In the genomic region with DNA sequence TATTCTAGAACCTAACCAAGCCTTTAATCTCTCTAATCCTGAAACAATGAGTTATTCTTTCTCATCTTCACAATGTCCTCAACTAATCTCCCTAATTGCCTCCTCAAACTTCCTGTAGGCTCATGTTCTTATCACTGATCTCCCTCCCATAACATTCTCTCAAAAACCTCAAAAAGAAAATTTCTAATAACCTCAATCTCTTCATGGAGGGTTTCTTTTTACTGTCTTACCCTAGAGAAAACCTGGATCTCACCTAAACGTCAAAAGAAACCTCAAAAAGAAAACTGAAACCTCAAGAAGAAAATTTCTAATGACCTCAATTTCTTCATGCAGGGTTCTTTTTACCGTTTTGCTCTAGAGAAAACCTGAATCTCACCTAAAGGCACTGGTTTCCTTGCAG, we compare ENCODE assay signal across 16 cellular contexts.
DNase-seq lines count a peak whose midpoint lies in the region; ATAC-seq, FAIRE-seq and TF ChIP-seq lines count a peak whose summit lies in the region.
"Had no signal": no experiment of that assay in that cellular context is flagged by ENCODE, and none has a peak within 500 bp of the region (broad histone marks: within the 10 kb centered on the region; RNA-seq: fewer than 3 reads in every experiment).

No MANE protein-coding gene starts in this region.

- peaks cover 0 to 6% of the 10 kb centered on the region in 2 experiments; a peak in 1 of 4 replicates for H3K36me3 ChIP-seq in GM12878 (ENCODE audit: control insufficient read depth in 2 of 2, insufficient read depth in 2 of 2, low read length in 1 of 2)

- SMC1A ChIA-PET in GM12878 (lab: Charles Lee; ENCODE audit: uncharacterized antibody, unreplicated experiment), result interaction anchor here (1.2 to 1.3 kb wide), 2 partner anchors 12 to 15 kb away, joined by 3 read pairs; no protein-coding TSS in a partner anchor

- CTCF ChIA-PET in GM12878 (lab: Yijun Ruan, JAX), result no interaction called here

- DNase-seq in GM12878 (ENCODE audit: low read depth, low spot score) (peak; percentile 19), DMS 273 treated with DMSO at 0.1 percent for 48 hours (lab: John Stamatoyannopoulos, UW) (no peak), H54 (ENCODE audit: insufficient read length, low spot score) (no peak), NCI-H1436 (lab: John Stamatoyannopoulos, UW) (no peak)
- DNase-seq in stimulated activated CD4-positive, alpha-beta T cell treated with anti-CD3 and anti-CD28 coated beads, Interleukin-4, amount 100 ng/mL, for 4 hours, result no peak
- DNase-seq: activated CD4-positive, alpha-beta T cell treated with anti-CD3 and anti-CD28 coated beads for 48 hours; activated naive CD4-positive, alpha-beta T cell treated with Interleukin-2 at 50 U/mL for 16 hours; CD4-positive, alpha-beta memory T cell; cerebellar nuclear complex; H9; NCI-H748 treated with DMSO at 0.1 percent for 48 hours; stimulated activated naive CD4-positive, alpha-beta T cell had no signal

- peak; percentile 83 for FAIRE-seq in GM12878 (lab: Jason Lieb, UNC)
- no peak for FAIRE-seq in H54 (lab: Jason Lieb, UNC)

- no peaks in the 10 kb centered on the region for H3K27me3 ChIP-seq in GM12878 (replicated peaks in 1 of 2; ENCODE audit: control insufficient read depth in 2 of 2, insufficient read depth in 2 of 2, low read length in 1 of 2)

- peak overlapping the region; percentile 62 for H3K27ac ChIP-seq in GM12878 (ENCODE audit: control insufficient read depth, insufficient read depth)
- H3K27ac ChIP-seq: SK-N-MC had no signal

- RAD21 ChIA-PET in GM12878 (lab: Charles Lee; ENCODE audit: unreplicated experiment), result no interaction called here

- H2AFZ ChIP-seq in GM12878 (ENCODE audit: control insufficient read depth, low read depth, low read length), result no peak overlapping the region

- TF ChIP-seq EP300 in GM12878 (IDR thresholded peaks at IDR 0.05; ENCODE audit: borderline replicate concordance in 1 of 2, control insufficient read depth in 1 of 2, low read depth in 2 of 2, low read length in 2 of 2), result no peak

- peaks cover 17% of the 10 kb centered on the region for H3K4me1 ChIP-seq in GM12878 (ENCODE audit: control insufficient read depth, insufficient read depth, low read length)

- H3K9ac ChIP-seq in GM12878 (ENCODE audit: control insufficient read depth, insufficient read depth, low read length), result no peak overlapping the region

- no TSS peak for BruUV-seq in GM12878 (replicated peaks; lab: Mats Ljungman, UMichigan)

- intact Hi-C loops in GM12878 (cut with micrococcal nuclease; ENCODE audit: unreplicated experiment), result no loop called here

- H3K9me3 ChIP-seq in GM12878 (replicated peaks; ENCODE audit: control insufficient read depth, insufficient read depth, low read length), result no peaks in the 10 kb centered on the region

- POLR2A ChIA-PET in GM12878 (lab: Charles Lee), result no interaction called here

- H3K4me2 ChIP-seq in GM12878 (ENCODE audit: control insufficient read depth, insufficient read depth), result peak overlapping the region; percentile 86

- H4K20me1 ChIP-seq in GM12878 (ENCODE audit: control insufficient read depth, insufficient read depth), result no peaks in the 10 kb centered on the region

- ATAC-seq in GM18502 (IDR thresholded peaks at IDR 0.05; ENCODE audit: poor library complexity, unreplicated experiment), result peak; percentile 73
- ATAC-seq in GM19468 (IDR thresholded peaks at IDR 0.05; ENCODE audit: extremely low read depth, unreplicated experiment), result peak; percentile 36
- peak; percentile 63 for ATAC-seq in HG03175 (IDR thresholded peaks at IDR 0.05; ENCODE audit: unreplicated experiment)
- ATAC-seq in GM12878, result peak; percentile 86

- TF ChIP-seq POLR2A in GM12878 (IDR thresholded peaks at IDR 0.05; ENCODE audit: low read depth, low read length), result no peak
- TF ChIP-seq POLR2A in H54 (IDR thresholded peaks at IDR 0.05; ENCODE audit: low read depth, low read length), result no peak

- TF ChIP-seq CTCF in GM12878 (IDR thresholded peaks at IDR 0.05 in 2 of 3, conservative IDR thresholded peaks at IDR 0.05 in 1 of 3; ENCODE audit: control insufficient read depth in 2 of 3, extremely low read depth in 1 of 3, insufficient read depth in 1 of 3, low read depth in 3 of 3, low read length in 3 of 3), result no peak

- TF ChIP-seq RAD21 in GM12878 (IDR thresholded peaks at IDR 0.05; ENCODE audit: insufficient read depth, low read depth, low read length), result no peak

- in situ Hi-C loops in GM12878 (cut with MboI), result no loop called here

- WGBS in GM12878 (ENCODE audit: insufficient coverage, insufficient replicate concordance, low lambda C conversion rate, missing lambda C conversion rate), result 5% methylated on average over 2 of the region's 2 CpGs

- no peak overlapping the region for H3K4me3 ChIP-seq in GM12878
- H3K4me3 ChIP-seq: SK-N-MC had no signal

- peaks cover 30% of the 10 kb centered on the region for H3K79me2 ChIP-seq in GM12878 (ENCODE audit: control insufficient read depth, insufficient read depth, low read length)

TF ChIP-seq in GM12878, 131 proteins besides CTCF, POLR2A, EP300 and RAD21:
- TF ChIP-seq, protein P1, sequence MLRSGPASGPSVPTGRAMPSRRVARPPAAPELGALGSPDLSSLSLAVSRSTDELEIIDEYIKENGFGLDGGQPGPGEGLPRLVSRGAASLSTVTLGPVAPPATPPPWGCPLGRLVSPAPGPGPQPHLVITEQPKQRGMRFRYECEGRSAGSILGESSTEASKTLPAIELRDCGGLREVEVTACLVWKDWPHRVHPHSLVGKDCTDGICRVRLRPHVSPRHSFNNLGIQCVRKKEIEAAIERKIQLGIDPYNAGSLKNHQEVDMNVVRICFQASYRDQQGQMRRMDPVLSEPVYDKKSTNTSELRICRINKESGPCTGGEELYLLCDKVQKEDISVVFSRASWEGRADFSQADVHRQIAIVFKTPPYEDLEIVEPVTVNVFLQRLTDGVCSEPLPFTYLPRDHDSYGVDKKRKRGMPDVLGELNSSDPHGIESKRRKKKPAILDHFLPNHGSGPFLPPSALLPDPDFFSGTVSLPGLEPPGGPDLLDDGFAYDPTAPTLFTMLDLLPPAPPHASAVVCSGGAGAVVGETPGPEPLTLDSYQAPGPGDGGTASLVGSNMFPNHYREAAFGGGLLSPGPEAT (IDR thresholded peaks at IDR 0.05; ENCODE audit: low read depth), result 0 out of 2 replicates have a peak, but pooled peaks have one; percentile 13
- TF ChIP-seq, protein P2, sequence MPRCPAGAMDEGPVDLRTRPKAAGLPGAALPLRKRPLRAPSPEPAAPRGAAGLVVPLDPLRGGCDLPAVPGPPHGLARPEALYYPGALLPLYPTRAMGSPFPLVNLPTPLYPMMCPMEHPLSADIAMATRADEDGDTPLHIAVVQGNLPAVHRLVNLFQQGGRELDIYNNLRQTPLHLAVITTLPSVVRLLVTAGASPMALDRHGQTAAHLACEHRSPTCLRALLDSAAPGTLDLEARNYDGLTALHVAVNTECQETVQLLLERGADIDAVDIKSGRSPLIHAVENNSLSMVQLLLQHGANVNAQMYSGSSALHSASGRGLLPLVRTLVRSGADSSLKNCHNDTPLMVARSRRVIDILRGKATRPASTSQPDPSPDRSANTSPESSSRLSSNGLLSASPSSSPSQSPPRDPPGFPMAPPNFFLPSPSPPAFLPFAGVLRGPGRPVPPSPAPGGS (IDR thresholded peaks at IDR 0.05; ENCODE audit: borderline replicate concordance, insufficient read depth, low read depth, low read length, poor library complexity, severe bottlenecking), result no peak
- no peak for TF ChIP-seq IRF4 (IDR thresholded peaks at IDR 0.05; ENCODE audit: low read depth, low read length)
- 0 out of 2 replicates have a peak, but pooled peaks have one; percentile 16 for TF ChIP-seq CREM (IDR thresholded peaks at IDR 0.05; ENCODE audit: low read depth)
- no peak for TF ChIP-seq HDGF (IDR thresholded peaks at IDR 0.05)
- TF ChIP-seq IKZF2 (IDR thresholded peaks at IDR 0.05), result peak; percentile 53 to 54; a peak in 3 of 4 replicates
- peak; percentile 38; the same call in 1 of the 2 replicates for TF ChIP-seq MTA2 (IDR thresholded peaks at IDR 0.05; ENCODE audit: low read depth)
- TF ChIP-seq NFIC (IDR thresholded peaks at IDR 0.05; ENCODE audit: low read depth, low read length), result 0 out of 2 replicates have a peak, but pooled peaks have one; percentile 22
- TF ChIP-seq CBX3 (IDR thresholded peaks at IDR 0.05; ENCODE audit: borderline replicate concordance, low read depth), result no peak
- peak; percentile 74 for TF ChIP-seq RUNX3 (IDR thresholded peaks at IDR 0.05; ENCODE audit: low read length)
- no peak for TF ChIP-seq BRCA1 (IDR thresholded peaks at IDR 0.05; ENCODE audit: low read depth, low read length)
- TF ChIP-seq SIN3A (IDR thresholded peaks at IDR 0.05; ENCODE audit: low read depth, low read length), result no peak
- TF ChIP-seq NR2C1 (IDR thresholded peaks at IDR 0.05), result no peak
- no peak for TF ChIP-seq NRF1 (conservative IDR thresholded peaks at IDR 0.05; ENCODE audit: low read depth, low read length)
- TF ChIP-seq CREB1 (IDR thresholded peaks at IDR 0.05; ENCODE audit: low read depth), result peak; percentile 41; the same call in 1 of the 2 replicates

Comparison
In these comparisons a context has a peak if more than half of its experiments do, and no peak if none do; other contexts are left out.
1. ATAC-seq: peak in every context shown above with its lines; median percentile 86 in GM12878; 73 in GM18502; 63 in HG03175; 36 in GM19468.